20 cellular contexts compared by ENCODE assay signal in the genomic region with DNA sequence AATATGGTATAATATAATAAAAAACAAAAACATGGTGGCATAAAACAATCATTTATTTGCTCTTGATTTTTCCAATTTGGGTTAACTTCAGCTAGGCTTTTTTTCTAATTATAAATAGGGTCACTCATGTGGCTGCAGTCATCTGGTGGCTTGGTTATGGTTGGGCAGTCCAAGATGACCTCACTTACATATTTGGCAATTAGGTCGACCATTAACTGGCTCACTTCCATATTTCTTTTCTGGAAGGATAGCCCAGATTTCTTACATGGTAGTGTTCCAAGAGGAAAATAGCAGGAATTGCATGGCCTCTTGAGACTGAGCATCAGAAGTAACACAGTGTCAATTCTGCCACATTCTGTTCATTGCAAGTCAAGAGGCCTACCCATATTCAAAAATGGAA.
DNase-seq lines count a peak whose midpoint lies in the region; ATAC-seq and TF ChIP-seq lines count a peak whose summit lies in the region.
"Had no signal": no experiment of that assay in that cellular context is flagged by ENCODE, and none has a peak within 500 bp of the region (broad histone marks: within the 10 kb centered on the region; RNA-seq: fewer than 3 reads in every experiment).

No MANE protein-coding gene starts in this region.

- no peak overlapping the region for H3K4me3 Mint-ChIP-seq in activated T-helper 1 cell treated with anti-CD3 and anti-CD28 coated beads, Interleukin-12 subunit alpha, Interleukin-12 subunit beta, Interleukin-2, Interleukin-4 antibody, amounts not matched to agents 30 ng/mL and 10 ng/mL and 1 ng/mL, durations not matched to agents 14 hours and 24 hours and 36 hours
- H3K4me3 Mint-ChIP-seq in T-cell, result no peak overlapping the region
- H3K4me3 Mint-ChIP-seq: B cell, naive B cell had no signal

- intact Hi-C loops in activated T-helper 1 cell treated with anti-CD3 and anti-CD28 coated beads, Interleukin-12 subunit alpha, Interleukin-12 subunit beta, Interleukin-2, Interleukin-4 antibody, amounts not matched to agents 30 ng/mL and 10 ng/mL and 1 ng/mL, durations not matched to agents 14 hours and 24 hours and 36 hours (cut with micrococcal nuclease), result loop anchor here (2.0 to 5.0 kb wide), 3 partner anchors 15 to 71 kb away; no protein-coding TSS in a partner anchor
- intact Hi-C loops in tibial artery (cut with DNase I; ENCODE audit: low total_unique reads), result no loop called here

- H3K9me3 Mint-ChIP-seq in activated T-helper 1 cell treated with anti-CD3 and anti-CD28 coated beads, Interleukin-12 subunit alpha, Interleukin-12 subunit beta, Interleukin-2, Interleukin-4 antibody, amounts not matched to agents 30 ng/mL and 10 ng/mL and 1 ng/mL, durations not matched to agents 14 hours and 24 hours and 36 hours, result peaks cover 10% of the 10 kb centered on the region
- H3K9me3 Mint-ChIP-seq in T-cell, result peaks cover 0 to 5% (median 3%) of the 10 kb centered on the region in 3 donors

- peak; percentile 59 for DNase-seq in AG10803 (ENCODE audit: low read depth)
- DNase-seq in G401 (ENCODE audit: low spot score), result peak; percentile 61
- no peak for DNase-seq in activated T-helper 1 cell treated with anti-CD3 and anti-CD28 coated beads, Interleukin-12 subunit alpha, Interleukin-12 subunit beta, Interleukin-2, Interleukin-4 antibody, amounts not matched to agents 30 ng/mL and 10 ng/mL and 1 ng/mL, durations not matched to agents 14 hours and 24 hours and 36 hours (ENCODE audit: low spot score)
- peak; percentile 13 for DNase-seq in fibroblast of peridontal ligament (ENCODE audit: extremely low read depth)
- no peak for DNase-seq in GM13977 (ENCODE audit: low spot score)
- DNase-seq in T-cell, result no peak
- DNase-seq in tibial artery, result no peak
- DNase-seq: activated CD4-positive, alpha-beta T cell treated with anti-CD3 and anti-CD28 coated beads for 4 hours; Caco-2; dorsolateral prefrontal cortex; erythroblast; GDM1; head of caudate nucleus; Kasumi-1; naive B cell had no signal

- no peaks in the 10 kb centered on the region for H3K27me3 ChIP-seq in tibial artery
- H3K27me3 ChIP-seq: breast epithelium, dorsolateral prefrontal cortex, vagina had no signal

- H3K27ac Mint-ChIP-seq in activated T-helper 1 cell treated with anti-CD3 and anti-CD28 coated beads, Interleukin-12 subunit alpha, Interleukin-12 subunit beta, Interleukin-2, Interleukin-4 antibody, amounts not matched to agents 30 ng/mL and 10 ng/mL and 1 ng/mL, durations not matched to agents 14 hours and 24 hours and 36 hours, result peak overlapping the region; percentile 84
- H3K27ac Mint-ChIP-seq in T-cell, result no peak overlapping the region
- H3K27ac Mint-ChIP-seq: B cell had no signal

- H3K27me3 Mint-ChIP-seq in activated T-helper 1 cell treated with anti-CD3 and anti-CD28 coated beads, Interleukin-12 subunit alpha, Interleukin-12 subunit beta, Interleukin-2, Interleukin-4 antibody, amounts not matched to agents 30 ng/mL and 10 ng/mL and 1 ng/mL, durations not matched to agents 14 hours and 24 hours and 36 hours (ENCODE audit: insufficient read depth), result no peaks in the 10 kb centered on the region
- H3K27me3 Mint-ChIP-seq in T-cell, result no peaks in the 10 kb centered on the region
- H3K27me3 Mint-ChIP-seq: activated naive CD4-positive, alpha-beta T cell treated with anti-CD3 and anti-CD28 coated beads, Interleukin-2, amount 50 U/mL, for 24 hours; B cell; naive B cell had no signal

- H3K36me3 ChIP-seq in tibial artery, result peaks cover 0 to 6% (median 0%) of the 10 kb centered on the region in 3 donors
- H3K36me3 ChIP-seq: breast epithelium, vagina had no signal

- no peak overlapping the region for H3K4me3 ChIP-seq in AG10803 (ENCODE audit: low read length)
- no peak overlapping the region for H3K4me3 ChIP-seq in tibial artery
- H3K4me3 ChIP-seq: breast epithelium, dorsolateral prefrontal cortex, vagina had no signal

- ATAC-seq in T-cell (replicated peaks in 1 of 4), result no peak
- ATAC-seq: Panc1 had no signal

- in situ Hi-C loops in G401 (cut with HindIII; ENCODE audit: low sequenced_read_pairs), result no loop called here
- in situ Hi-C loops in GM13977 (cut with MboI; ENCODE audit: low pct_unique_long_range_greater_than_20kb, low sequenced_read_pairs, unreplicated experiment), result no loop called here

- peaks cover 57% of the 10 kb centered on the region for H3K4me1 Mint-ChIP-seq in activated T-helper 1 cell treated with anti-CD3 and anti-CD28 coated beads, Interleukin-12 subunit alpha, Interleukin-12 subunit beta, Interleukin-2, Interleukin-4 antibody, amounts not matched to agents 30 ng/mL and 10 ng/mL and 1 ng/mL, durations not matched to agents 14 hours and 24 hours and 36 hours (ENCODE audit: low read depth)
- peaks cover 44 to 57% (median 50%) of the 10 kb centered on the region in 3 donors for H3K4me1 Mint-ChIP-seq in T-cell

- TF ChIP-seq CTCF in AG10803 (conservative IDR thresholded peaks at IDR 0.05; ENCODE audit: low read length) (no peak), GM13977 (IDR thresholded peaks at IDR 0.05; ENCODE audit: extremely low read depth, insufficient read depth, missing control alignments) (no peak), tibial artery (IDR thresholded peaks at IDR 0.05) (no peak)

- no peak overlapping the region for H3K27ac ChIP-seq in tibial artery
- H3K27ac ChIP-seq: breast epithelium, dorsolateral prefrontal cortex, vagina had no signal

- no peaks in the 10 kb centered on the region for H3K4me1 ChIP-seq in tibial artery
- H3K4me1 ChIP-seq: breast epithelium, Caco-2, vagina had no signal

- CTCF ChIA-PET in T-cell (lab: Charles Lee), result no interaction called here

- peaks cover 48% of the 10 kb centered on the region for H3K36me3 Mint-ChIP-seq in activated T-helper 1 cell treated with anti-CD3 and anti-CD28 coated beads, Interleukin-12 subunit alpha, Interleukin-12 subunit beta, Interleukin-2, Interleukin-4 antibody, amounts not matched to agents 30 ng/mL and 10 ng/mL and 1 ng/mL, durations not matched to agents 14 hours and 24 hours and 36 hours (ENCODE audit: low read depth)
- H3K36me3 Mint-ChIP-seq in T-cell, result peaks cover 65% of the 10 kb centered on the region

- no peaks in the 10 kb centered on the region for H3K9me3 ChIP-seq in tibial artery
- H3K9me3 ChIP-seq: breast epithelium, Caco-2, vagina had no signal

- POLR2A ChIA-PET in T-cell (lab: Charles Lee), result interaction anchor here in 1 of 2 donors (0.5 kb wide), 1 partner anchor 577 kb away, joined by 5 read pairs; no protein-coding TSS in a partner anchor

Comparison
In these comparisons a context has a peak if more than half of its experiments do, and no peak if none do; other contexts are left out.
1. DNase-seq: peak in AG10803 (single experiment), G401 (single experiment) and fibroblast of peridontal ligament (single experiment); none in activated T-helper 1 cell treated with anti-CD3 and anti-CD28 coated beads, Interleukin-12 subunit alpha, Interleukin-12 subunit beta, Interleukin-2, Interleukin-4 antibody, amounts not matched to agents 30 ng/mL and 10 ng/mL and 1 ng/mL, durations not matched to agents 14 hours and 24 hours and 36 hours (single experiment), GM13977 (single experiment), T-cell (0 of 34) and tibial artery (0 of 2).